8 cellular contexts compared by ENCODE assay signal in genomic region chr1:156114101-156114918, GRCh38.
DNase-seq lines count a peak whose midpoint lies in the region; ATAC-seq lines count a peak whose summit lies in the region.

LMNA (plus strand) TSS chr1:156114711; CDS start chr1:156114919, 208 bp downstream.

- ATAC-seq in GM18867 (IDR thresholded peaks at IDR 0.05; ENCODE audit: unreplicated experiment) (peak; percentile 74), HG03175 (IDR thresholded peaks at IDR 0.05; ENCODE audit: unreplicated experiment) (peak; percentile 58)

- no peaks in the 10 kb centered on the region for H3K27me3 ChIP-seq in layer of hippocampus (ENCODE audit: control insufficient read depth, insufficient read depth, low read length)

- DNase-seq in 8988T (peak; percentile 90), NCI-H345 treated with DMSO at 0.1 percent for 48 hours (lab: John Stamatoyannopoulos, UW; ENCODE audit: unreplicated experiment) (peak; percentile 98)
- peak; percentile 84 to 86 for DNase-seq in activated CD4-positive, alpha-beta T cell treated with anti-CD3 and anti-CD28 coated beads for 4 hours
- peak; percentile 79 for DNase-seq in stimulated activated CD4-positive, alpha-beta T cell treated with anti-CD3 and anti-CD28 coated beads, Interleukin-1b, Interleukin-23, amount 100 ng/mL, for 48 hours

- H3K27ac ChIP-seq in cingulate gyrus (ENCODE audit: low read depth, low read length) (peak within 1 kb of the TSS; percentile 96), layer of hippocampus (ENCODE audit: low read depth, low read length) (peak within 1 kb of the TSS; percentile 93)

Comparison
In these comparisons a context has a peak if more than half of its experiments do, and no peak if none do; other contexts are left out.
1. Peak in every context shown above with its lines: DNase-seq, ATAC-seq and H3K27ac ChIP-seq.